Comparison of ENCODE assay signal across 23 cellular contexts in genomic region chr17:72169823-72170222, GRCh38. TPM values are rescaled to one million over a fixed set of nuclear protein-coding genes. Genes with fewer than 3 reads are reported as not detected.
DNase-seq lines count a peak whose midpoint lies in the region; ATAC-seq, FAIRE-seq and TF ChIP-seq lines count a peak whose summit lies in the region.
"Had no signal": no experiment of that assay in that cellular context is flagged by ENCODE, and none has a peak within 500 bp of the region (broad histone marks: within the 10 kb centered on the region; RNA-seq: fewer than 3 reads in every experiment).

No MANE protein-coding gene starts in this region.

- H3K9me3 Mint-ChIP-seq in stimulated activated memory B cell treated with anti-CD40 and anti-IgM and Interleukin-4, amounts not matched to agents 10 μg/mL and 1 μg/mL and 100 μg/mL, for 72 hours: peaks cover 8% of the 10 kb centered on the region
- H3K9me3 Mint-ChIP-seq: GM23338, HFFc6 had no signal

- intact Hi-C loops in ovary (cut with DNase I) (no loop called here), heart right ventricle (cut with DNase I) (loop anchor here in 2 of 10 donors (5.0 kb wide), 1 partner anchor 48 kb away; the partner anchor contains the start of gene SOX9 (in 2 of the 2))

- no peak for TF ChIP-seq POLR2A in GM12891 (IDR thresholded peaks at IDR 0.05; ENCODE audit: low read depth, low read length)
- TF ChIP-seq POLR2A in ovary (IDR thresholded peaks at IDR 0.05): no peak

- no peak overlapping the region for H3K4me3 Mint-ChIP-seq in stimulated activated memory B cell treated with anti-CD40 and anti-IgM and Interleukin-4, amounts not matched to agents 10 μg/mL and 1 μg/mL and 100 μg/mL, for 72 hours
- H3K4me3 Mint-ChIP-seq: CD4-positive, CD25-positive, alpha-beta regulatory T cell; CD8-positive, alpha-beta memory T cell; GM23338; HFFc6; IgD-negative memory B cell had no signal

- WGBS in ovary, 3 donors: 68 to 86% (median 80%) methylated on average over 4 of the region's 4 CpGs
- WGBS in heart right ventricle, 2 donors: 85 to 90% methylated on average over 4 of the region's 4 CpGs

- TF ChIP-seq CTCF in ovary (IDR thresholded peaks at IDR 0.05): no peak
- TF ChIP-seq CTCF in heart right ventricle (IDR thresholded peaks at IDR 0.05): no peak

- H3K27ac ChIP-seq in ovary (no peak overlapping the region), heart right ventricle (no peak overlapping the region)

- DNase-seq in GM12891 (ENCODE audit: insufficient read length, low spot score) (no peak), NCI-H226 (no peak), ovary (no peak), heart right ventricle (no peak)
- DNase-seq: ACHN; BE2C; C1 segment of cervical spinal cord; CD4-positive, CD25-positive, alpha-beta regulatory T cell; CD8-positive, alpha-beta memory T cell; COR-L47; DMS 273 treated with DMSO at 0.1 percent for 48 hours; HCEC 1CT; HFFc6; Karpas-422; KBM-7 had no signal

- H3K36me3 Mint-ChIP-seq in stimulated activated memory B cell treated with anti-CD40 and anti-IgM and Interleukin-4, amounts not matched to agents 10 μg/mL and 1 μg/mL and 100 μg/mL, for 72 hours: no peaks in the 10 kb centered on the region
- H3K36me3 Mint-ChIP-seq: CD4-positive, CD25-positive, alpha-beta regulatory T cell; CD8-positive, alpha-beta memory T cell had no signal

- no peaks in the 10 kb centered on the region for H3K9me3 ChIP-seq in ovary
- H3K9me3 ChIP-seq in heart right ventricle: no peaks in the 10 kb centered on the region
- H3K9me3 ChIP-seq: BE2C had no signal

- H3K4me1 Mint-ChIP-seq in stimulated activated memory B cell treated with anti-CD40 and anti-IgM and Interleukin-4, amounts not matched to agents 10 μg/mL and 1 μg/mL and 100 μg/mL, for 72 hours: no peaks in the 10 kb centered on the region
- H3K4me1 Mint-ChIP-seq: CD8-positive, alpha-beta memory T cell had no signal

- no peaks in the 10 kb centered on the region for H3K27me3 ChIP-seq in ovary
- H3K27me3 ChIP-seq in heart right ventricle: no peaks in the 10 kb centered on the region
- H3K27me3 ChIP-seq: BE2C had no signal

- peaks cover 9% of the 10 kb centered on the region for H3K27me3 Mint-ChIP-seq in stimulated activated memory B cell treated with anti-CD40 and anti-IgM and Interleukin-4, amounts not matched to agents 10 μg/mL and 1 μg/mL and 100 μg/mL, for 72 hours

- ATAC-seq in GM19351 (IDR thresholded peaks at IDR 0.05; ENCODE audit: unreplicated experiment): peak; percentile 53
- peak; percentile 48 for ATAC-seq in HG02885 (IDR thresholded peaks at IDR 0.05; ENCODE audit: poor library complexity, unreplicated experiment)
- no peak for ATAC-seq in stimulated activated memory B cell treated with anti-CD40 and anti-IgM and Interleukin-4, amounts not matched to agents 10 μg/mL and 1 μg/mL and 100 μg/mL, for 72 hours
- ATAC-seq in heart right ventricle: no peak
- ATAC-seq: GM23338, HepG2 had no signal

- TF ChIP-seq EP300 in ovary (IDR thresholded peaks at IDR 0.05): no peak

- H3K36me3 ChIP-seq in ovary (no peaks in the 10 kb centered on the region), heart right ventricle (no peaks in the 10 kb centered on the region)
- H3K36me3 ChIP-seq: BE2C had no signal

- H3K4me3 ChIP-seq in ovary: no peak overlapping the region
- no peak overlapping the region for H3K4me3 ChIP-seq in heart right ventricle
- H3K4me3 ChIP-seq: GM23338 had no signal

- H3K4me1 ChIP-seq in ovary (ENCODE audit: insufficient read depth) (no peaks in the 10 kb centered on the region), heart right ventricle (peaks cover 0 to 35% (median 0%) of the 10 kb centered on the region in 9 donors)
- H3K4me1 ChIP-seq: BE2C had no signal

- H3K27ac Mint-ChIP-seq in stimulated activated memory B cell treated with anti-CD40 and anti-IgM and Interleukin-4, amounts not matched to agents 10 μg/mL and 1 μg/mL and 100 μg/mL, for 72 hours: no peak overlapping the region
- H3K27ac Mint-ChIP-seq: CD4-positive, CD25-positive, alpha-beta regulatory T cell; CD8-positive, alpha-beta memory T cell; GM23338; HFFc6; IgD-negative memory B cell had no signal

- no peak for FAIRE-seq in GM12891 (lab: Jason Lieb, UNC)
- FAIRE-seq: GM18507, H54, HepG2 had no signal

TF ChIP-seq in GM12891, 5 proteins besides CTCF, POLR2A, EP300 and RAD21:
- TF ChIP-seq TAF1 (IDR thresholded peaks at IDR 0.05; ENCODE audit: low read depth, low read length) (no peak), SPI1 (IDR thresholded peaks at IDR 0.05; ENCODE audit: low read depth, low read length) (peak; percentile 78; the same call in 1 of the 2 replicates), POU2F2 (IDR thresholded peaks at IDR 0.05; ENCODE audit: low read depth, low read length) (no peak), POLR2AphosphoS5 (IDR thresholded peaks at IDR 0.05; ENCODE audit: low read depth, low read length) (no peak), PAX5 (IDR thresholded peaks at IDR 0.05; ENCODE audit: insufficient read depth, low read length, severe bottlenecking) (no peak)

RNA-seq across cellular contexts. Expression of gene SOX9, which starts 49.0 kb away (rescaled TPM):
- 3.6 TPM for polyA plus RNA-seq in GM12891 (2012; ENCODE audit: low read depth, missing spikeins)
- total RNA-seq in ovary (10 to 100 TPM in 1 of 7 donors, 1 to 10 TPM in 3, under 1 TPM in 2, not detected in 1; 0.10 to 21.6 (median 1.9) TPM), heart right ventricle (10 to 100 TPM in 8 of 10 donors, 1 to 10 TPM in 2; 7.9 to 25.7 (median 12.8) TPM)
- polyA plus RNA-seq in ovary (1 to 10 TPM in 1 of 2 donors, under 1 TPM in 1; 0.12 to 1.3 TPM), heart right ventricle (10 to 100 TPM in 1 of 2 donors, 1 to 10 TPM in 1; 5.0 to 16.1 TPM)
- total RNA-seq: CD4-positive, CD25-positive, alpha-beta regulatory T cell; CD8-positive, alpha-beta memory T cell had no signal
- polyA plus RNA-seq: CD4-positive, CD25-positive, alpha-beta regulatory T cell; CD8-positive, alpha-beta memory T cell; IgD-negative memory B cell had no signal

Comparison
In these comparisons a context has a peak if more than half of its experiments do, and no peak if none do; other contexts are left out.
1. ATAC-seq: peak in GM19351 (single experiment) and HG02885 (single experiment); none in stimulated activated memory B cell treated with anti-CD40 and anti-IgM and Interleukin-4, amounts not matched to agents 10 μg/mL and 1 μg/mL and 100 μg/mL, for 72 hours (single experiment) and heart right ventricle (0 of 8).